ENCODE assay signal across 8 cellular contexts in the genomic region with DNA sequence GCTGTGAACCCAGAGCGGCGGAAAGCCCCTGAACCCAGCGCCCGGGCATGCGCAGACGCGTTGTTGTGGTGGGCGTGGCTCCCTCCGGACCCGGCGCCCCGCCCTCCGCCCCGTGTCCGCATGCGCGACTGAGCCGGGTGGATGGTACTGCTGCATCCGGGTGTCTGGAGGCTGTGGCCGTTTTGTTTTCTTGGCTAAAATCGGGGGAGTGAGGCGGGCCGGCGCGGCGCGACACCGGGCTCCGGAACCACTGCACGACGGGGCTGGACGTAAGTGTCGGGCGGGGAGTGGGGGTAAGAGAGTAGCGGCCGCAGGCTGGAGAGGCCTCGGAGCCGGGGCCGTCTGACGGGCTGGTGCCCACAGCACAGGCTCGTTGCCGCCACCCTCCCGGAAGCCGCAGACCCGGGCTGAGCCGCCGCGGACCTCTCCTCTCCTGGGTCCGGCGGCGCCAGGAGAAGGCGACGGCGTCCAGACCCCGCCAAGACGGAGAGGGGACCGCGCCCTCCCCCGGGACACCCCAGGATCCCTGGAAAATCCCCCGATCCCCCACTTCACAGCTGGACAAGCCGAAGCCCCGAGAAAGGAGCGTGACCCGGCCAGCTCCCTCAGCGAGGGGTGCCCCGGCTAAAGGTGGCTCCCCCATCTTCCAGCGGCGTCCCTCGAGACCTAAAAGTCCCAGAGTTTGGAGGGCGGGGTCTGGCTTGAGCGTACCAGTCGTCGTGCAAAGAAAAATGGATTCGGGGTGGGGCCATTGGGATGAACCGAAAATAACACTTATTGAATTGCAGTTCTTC. TPM values are rescaled to one million over a fixed set of nuclear protein-coding genes. Genes with fewer than 3 reads are reported as not detected.
DNase-seq lines count a peak whose midpoint lies in the region; ATAC-seq and TF ChIP-seq lines count a peak whose summit lies in the region.

A gene (plus strand): TSS at position 147 of the 794 bp plus-strand sequence. CDS start 2,153 bp downstream, outside the sequence.

- H3K36me3 ChIP-seq in Peyer's patch: peaks cover 0 to 8% (median 0%) of the 10 kb centered on the region in 3 donors
- peaks cover 5 to 6% of the 10 kb centered on the region in 2 donors for H3K36me3 ChIP-seq in muscle layer of duodenum (ENCODE audit: control insufficient read depth in 1 of 2, insufficient read depth in 2 of 2, low read length in 2 of 2)

- peaks cover 6 to 13% of the 10 kb centered on the region in 2 donors for H3K36me3 Mint-ChIP-seq in activated T-cell treated with anti-CD3 and anti-CD28 coated beads, Interleukin-2, amount 50 U/mL, for 72 hours (ENCODE audit: insufficient read depth in 2 of 2)

- ATAC-seq in GM21619 (IDR thresholded peaks at IDR 0.05; ENCODE audit: unreplicated experiment) (peak; percentile 58), esophagus mucosa (peak; percentile 98)
- ATAC-seq in activated T-cell treated with anti-CD3 and anti-CD28 coated beads, Interleukin-2, amount 50 U/mL, for 72 hours (replicated peaks in 1 of 2): peak; percentile 81

- TF ChIP-seq POLR2A in Peyer's patch (IDR thresholded peaks at IDR 0.05): peak; percentile 75 to 76

- H3K27ac Mint-ChIP-seq in activated T-cell treated with anti-CD3 and anti-CD28 coated beads, Interleukin-2, amount 50 U/mL, for 72 hours: peak within 1 kb of the TSS; percentile 93

- H3K27me3 Mint-ChIP-seq in activated T-cell treated with anti-CD3 and anti-CD28 coated beads, Interleukin-2, amount 50 U/mL, for 72 hours (ENCODE audit: low read depth): no peaks in the 10 kb centered on the region

- H3K27me3 ChIP-seq in Peyer's patch (no peaks in the 10 kb centered on the region), muscle layer of duodenum (ENCODE audit: low read depth, low read length) (no peaks in the 10 kb centered on the region)

- H3K4me1 ChIP-seq in Peyer's patch (peaks cover 0 to 19% (median 8%) of the 10 kb centered on the region in 4 donors), muscle layer of duodenum (ENCODE audit: control insufficient read depth in 1 of 2, insufficient read depth in 2 of 2, low read length in 2 of 2) (peaks cover 14 to 18% of the 10 kb centered on the region in 2 donors)

- no peaks in the 10 kb centered on the region for H3K9me3 ChIP-seq in Peyer's patch
- H3K9me3 ChIP-seq in muscle layer of duodenum (ENCODE audit: control insufficient read depth in 1 of 2, low read length in 2 of 2): no peaks in the 10 kb centered on the region

- peak within 1 kb of the TSS; percentile 91 for H3K4me3 ChIP-seq in Jurkat, Clone E6-1 (ENCODE audit: low read length)
- H3K4me3 ChIP-seq in Peyer's patch: peak within 1 kb of the TSS; percentile 53 to 94 (median 84)
- H3K4me3 ChIP-seq in muscle layer of duodenum (ENCODE audit: low read depth in 1 of 2, low read length in 2 of 2): peak within 1 kb of the TSS; percentile 86 to 89

- no peaks in the 10 kb centered on the region for H3K9me3 Mint-ChIP-seq in activated T-cell treated with anti-CD3 and anti-CD28 coated beads, Interleukin-2, amount 50 U/mL, for 72 hours

- TF ChIP-seq CTCF in Peyer's patch (IDR thresholded peaks at IDR 0.05): no peak

- H3K27ac ChIP-seq in Peyer's patch: peak within 1 kb of the TSS; percentile 90 to 97 (median 95)
- peak within 1 kb of the TSS; percentile 91 for H3K27ac ChIP-seq in muscle layer of duodenum (ENCODE audit: low read length)

- DNase-seq in DMS53 treated with DMSO at 0.1 percent for 48 hours (lab: John Stamatoyannopoulos, UW; ENCODE audit: unreplicated experiment) (peak; percentile 49), Peyer's patch (peak; percentile 89 to 95 (median 90))
- peak; percentile 58 for DNase-seq in Jurkat, Clone E6-1 (ENCODE audit: low read depth, low spot score)
- DNase-seq in activated T-cell treated with anti-CD3 and anti-CD28 coated beads, Interleukin-2, amount 50 U/mL, for 72 hours: peak; percentile 91 to 92
- peak; percentile 80 to 85 for DNase-seq in stimulated activated CD8-positive, alpha-beta memory T cell treated with anti-CD3 and anti-CD28 coated beads, Interleukin-7, amount 100 ng/mL, for 48 hours (ENCODE audit: extremely low read depth in 1 of 2, low read depth in 1 of 2)

- H3K4me1 Mint-ChIP-seq in activated T-cell treated with anti-CD3 and anti-CD28 coated beads, Interleukin-2, amount 50 U/mL, for 72 hours (ENCODE audit: low read depth): peaks cover 45% of the 10 kb centered on the region

- H3K4me3 Mint-ChIP-seq in activated T-cell treated with anti-CD3 and anti-CD28 coated beads, Interleukin-2, amount 50 U/mL, for 72 hours: peak within 1 kb of the TSS; percentile 97 to 99

RNA-seq across cellular contexts. Expression of the gene that starts here (rescaled TPM):
- polyA plus RNA-seq in Jurkat, Clone E6-1 (2012; ENCODE audit: insufficient read depth, insufficient read length): 131 TPM
- 100 to 1,000 TPM in 1 of 4 donors, 10 to 100 TPM in 3; 43.7 to 101 (median 56.2) TPM for total RNA-seq in Peyer's patch
- total RNA-seq in activated T-cell treated with anti-CD3 and anti-CD28 coated beads, Interleukin-2, amount 50 U/mL, for 72 hours: 100 to 1,000 TPM; 131 to 136 TPM
- total RNA-seq in esophagus mucosa: 66.2 TPM

Comparison
In these comparisons a context has a peak if more than half of its experiments do, and no peak if none do; other contexts are left out.
1. Peak in every context shown above with its lines: DNase-seq, ATAC-seq, H3K4me3 ChIP-seq and H3K27ac ChIP-seq.